In genomic region chr1:47196622-47197021, GRCh38 we compare ENCODE assay signal across 16 cellular contexts. TPM values are rescaled to one million over a fixed set of nuclear protein-coding genes. Genes with fewer than 3 reads are reported as not detected.
"Had no signal": no experiment of that assay in that cellular context is flagged by ENCODE, and none has a peak within 500 bp of the region (broad histone marks: within the 10 kb centered on the region; RNA-seq: fewer than 3 reads in every experiment).

No MANE protein-coding gene starts in this region.

- H3K9me3 ChIP-seq: esophagus squamous epithelium, ovary, tibial nerve had no signal

- H3K36me3 ChIP-seq: esophagus squamous epithelium, ovary, tibial nerve had no signal

- DNase-seq: activated CD4-positive, alpha-beta T cell treated with anti-CD3 and anti-CD28 coated beads, Interleukin-2, amount 10 ng/mL, durations not matched to agents 24 days and 14 days; esophagus squamous epithelium; foreskin fibroblast; glutamatergic neuron; ovary; T-cell had no signal

- ATAC-seq: activated naive CD4-positive, alpha-beta T cell treated with anti-CD3 and anti-CD28 coated beads, Interleukin-2, amount 50 U/mL, for 72 hours; left lobe of liver; stimulated activated memory B cell treated with anti-CD40 and anti-IgM and Interleukin-4, amounts not matched to agents 10 μg/mL and 1 μg/mL and 100 μg/mL, for 72 hours; T-cell had no signal

- H3K4me1 Mint-ChIP-seq: memory B cell, T-cell had no signal

- H3K27ac Mint-ChIP-seq: activated CD4-positive, alpha-beta T cell treated with anti-CD3 and anti-CD28 coated beads, Interleukin-2, amount 10 ng/mL, durations not matched to agents 24 days and 14 days; activated naive CD4-positive, alpha-beta T cell treated with anti-CD3 and anti-CD28 coated beads, Interleukin-2, amount 50 U/mL, for 72 hours; brain; dendritic cell treated with granulocyte-macrophage colony-stimulating factor and Interleukin-4, amounts not matched to agents 40 ng/mL and 50 ng/mL, for 4 days; memory B cell; nephron; stimulated activated memory B cell treated with anti-CD40 and anti-IgM and Interleukin-4, amounts not matched to agents 10 μg/mL and 1 μg/mL and 100 μg/mL, for 72 hours; T-cell had no signal

- H3K27ac ChIP-seq: esophagus squamous epithelium, ovary, skin epidermis, tibial nerve had no signal

- H3K9me3 Mint-ChIP-seq: activated CD4-positive, alpha-beta T cell treated with anti-CD3 and anti-CD28 coated beads, Interleukin-2, amount 10 ng/mL, durations not matched to agents 24 days and 14 days; activated naive CD4-positive, alpha-beta T cell treated with anti-CD3 and anti-CD28 coated beads, Interleukin-2, amount 50 U/mL, for 72 hours; dendritic cell treated with granulocyte-macrophage colony-stimulating factor and Interleukin-4, amounts not matched to agents 40 ng/mL and 50 ng/mL, for 4 days; memory B cell; stimulated activated memory B cell treated with anti-CD40 and anti-IgM and Interleukin-4, amounts not matched to agents 10 μg/mL and 1 μg/mL and 100 μg/mL, for 72 hours; T-cell had no signal

- H3K36me3 Mint-ChIP-seq: activated naive CD4-positive, alpha-beta T cell treated with anti-CD3 and anti-CD28 coated beads, Interleukin-2, amount 50 U/mL, for 72 hours; brain; memory B cell; stimulated activated memory B cell treated with anti-CD40 and anti-IgM and Interleukin-4, amounts not matched to agents 10 μg/mL and 1 μg/mL and 100 μg/mL, for 72 hours; T-cell had no signal

- H3K4me3 ChIP-seq: esophagus squamous epithelium, ovary, skin epidermis, tibial nerve had no signal

- H3K4me3 Mint-ChIP-seq: activated CD4-positive, alpha-beta T cell treated with anti-CD3 and anti-CD28 coated beads, Interleukin-2, amount 10 ng/mL, durations not matched to agents 24 days and 14 days; brain; dendritic cell treated with granulocyte-macrophage colony-stimulating factor and Interleukin-4, amounts not matched to agents 40 ng/mL and 50 ng/mL, for 4 days; memory B cell; nephron; stimulated activated memory B cell treated with anti-CD40 and anti-IgM and Interleukin-4, amounts not matched to agents 10 μg/mL and 1 μg/mL and 100 μg/mL, for 72 hours; T-cell had no signal

- H3K27me3 ChIP-seq: ovary, tibial nerve had no signal

RNA-seq across cellular contexts. Expression of gene PDZK1IP1, which starts 6.8 kb away (rescaled TPM):
- total RNA-seq: activated CD4-positive, alpha-beta T cell treated with anti-CD3 and anti-CD28 coated beads, Interleukin-2, amount 10 ng/mL, durations not matched to agents 24 days and 14 days; activated naive CD4-positive, alpha-beta T cell treated with anti-CD3 and anti-CD28 coated beads, Interleukin-2, amount 50 U/mL, for 72 hours; T-cell had no signal

RNA-seq across cellular contexts. Expression of gene TAL1, which starts 35.4 kb away (rescaled TPM):
- total RNA-seq: activated CD4-positive, alpha-beta T cell treated with anti-CD3 and anti-CD28 coated beads, Interleukin-2, amount 10 ng/mL, durations not matched to agents 24 days and 14 days had no signal

RNA-seq across cellular contexts. Expression of gene CYP4A22, which starts 59.4 kb away (rescaled TPM):
- total RNA-seq: activated CD4-positive, alpha-beta T cell treated with anti-CD3 and anti-CD28 coated beads, Interleukin-2, amount 10 ng/mL, durations not matched to agents 24 days and 14 days; activated naive CD4-positive, alpha-beta T cell treated with anti-CD3 and anti-CD28 coated beads, Interleukin-2, amount 50 U/mL, for 72 hours; renal cortical epithelial cell; T-cell had no signal
